In the genomic region with DNA sequence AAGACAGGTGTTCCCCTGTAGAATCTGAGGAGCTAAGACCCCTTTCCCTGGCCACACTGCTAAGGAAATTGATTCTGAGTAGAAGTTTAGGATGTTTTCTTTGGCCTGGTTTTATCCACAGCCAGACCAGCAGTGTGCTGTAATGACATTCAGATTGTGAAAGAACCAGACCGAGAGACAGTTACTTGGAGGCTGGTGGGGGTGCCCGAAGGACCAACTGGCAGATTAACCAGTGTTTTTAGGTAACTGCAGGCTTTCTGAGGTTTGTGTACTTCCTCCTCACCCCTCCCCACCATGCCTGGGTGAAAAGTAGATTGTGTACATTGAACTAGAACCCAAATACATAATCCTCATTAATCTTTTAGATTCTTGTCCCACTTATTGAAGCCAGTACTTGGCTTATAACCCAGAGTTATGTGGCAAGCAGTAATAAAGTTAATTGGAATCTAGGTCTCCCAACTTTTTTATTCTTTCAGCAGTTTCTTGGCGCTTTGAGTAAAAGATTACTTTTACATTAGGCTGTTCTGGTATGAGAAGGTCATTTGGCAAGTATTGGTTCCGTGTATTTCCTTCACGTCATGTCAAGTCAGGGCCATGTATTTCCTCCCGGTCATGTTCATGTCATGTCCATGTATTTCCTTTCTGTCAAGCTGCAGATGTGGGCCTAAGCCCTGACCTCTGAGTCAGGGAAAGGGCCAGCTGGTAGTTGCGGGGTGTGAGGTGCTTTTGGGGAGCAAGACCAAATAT, we compare ENCODE assay signal across 9 cellular contexts.
A peak's percentile ranks its signal among the peaks of the same experiment; 100 is the strongest.
DNase-seq lines count a peak whose midpoint lies in the region; ATAC-seq lines count a peak whose summit lies in the region.
"Had no signal": no experiment of that assay in that cellular context is flagged by ENCODE, and none has a peak within 500 bp of the region (broad histone marks: within the 10 kb centered on the region; RNA-seq: fewer than 3 reads in every experiment).

No MANE protein-coding gene starts in this region.

- H3K36me3 ChIP-seq in mucosa of rectum (ENCODE audit: control insufficient read depth in 2 of 2, insufficient read depth in 2 of 2, low read length in 2 of 2): no peaks in the 10 kb centered on the region

- POLR2A ChIA-PET in activated naive CD8-positive, alpha-beta T cell treated with anti-CD3 and anti-CD28 coated beads, Interleukin-2, amount 10 ng/mL, durations not matched to agents 7 days and 5 days (lab: Charles Lee): interaction anchor here (0.8 kb wide), 1 partner anchor 11 kb away, joined by 3 read pairs; no protein-coding TSS in a partner anchor

- peak overlapping the region; percentile 11 for H3K4me3 Mint-ChIP-seq in activated naive CD8-positive, alpha-beta T cell treated with anti-CD3 and anti-CD28 coated beads, Interleukin-2, amount 10 ng/mL, durations not matched to agents 7 days and 5 days
- no peak overlapping the region for H3K4me3 Mint-ChIP-seq in activated naive CD8-positive, alpha-beta T cell treated with anti-CD3 and anti-CD28 coated beads, Interleukin-2, amount 50 U/mL, for 24 hours
- peak overlapping the region; percentile 52 for H3K4me3 Mint-ChIP-seq in dendritic cell treated with granulocyte-macrophage colony-stimulating factor and Interleukin-4, amounts not matched to agents 40 ng/mL and 50 ng/mL, for 4 days

- H3K4me1 Mint-ChIP-seq in activated naive CD8-positive, alpha-beta T cell treated with anti-CD3 and anti-CD28 coated beads, Interleukin-2, amount 10 ng/mL, durations not matched to agents 7 days and 5 days: peaks cover 16% of the 10 kb centered on the region
- H3K4me1 Mint-ChIP-seq in activated naive CD8-positive, alpha-beta T cell treated with anti-CD3 and anti-CD28 coated beads, Interleukin-2, amount 50 U/mL, for 24 hours: peaks cover 3% of the 10 kb centered on the region
- peaks cover 32% of the 10 kb centered on the region for H3K4me1 Mint-ChIP-seq in dendritic cell treated with granulocyte-macrophage colony-stimulating factor and Interleukin-4, amounts not matched to agents 40 ng/mL and 50 ng/mL, for 4 days (ENCODE audit: low read depth)

- H3K36me3 Mint-ChIP-seq in activated naive CD8-positive, alpha-beta T cell treated with anti-CD3 and anti-CD28 coated beads, Interleukin-2, amount 10 ng/mL, durations not matched to agents 7 days and 5 days: no peaks in the 10 kb centered on the region
- H3K36me3 Mint-ChIP-seq in activated naive CD8-positive, alpha-beta T cell treated with anti-CD3 and anti-CD28 coated beads, Interleukin-2, amount 50 U/mL, for 24 hours (ENCODE audit: low read depth): peaks cover 1% of the 10 kb centered on the region
- H3K36me3 Mint-ChIP-seq in dendritic cell treated with granulocyte-macrophage colony-stimulating factor and Interleukin-4, amounts not matched to agents 40 ng/mL and 50 ng/mL, for 4 days (ENCODE audit: low read depth): peaks cover 12% of the 10 kb centered on the region

- no peaks in the 10 kb centered on the region for H3K9me3 Mint-ChIP-seq in activated naive CD8-positive, alpha-beta T cell treated with anti-CD3 and anti-CD28 coated beads, Interleukin-2, amount 10 ng/mL, durations not matched to agents 7 days and 5 days
- H3K9me3 Mint-ChIP-seq in activated naive CD8-positive, alpha-beta T cell treated with anti-CD3 and anti-CD28 coated beads, Interleukin-2, amount 50 U/mL, for 24 hours: no peaks in the 10 kb centered on the region
- no peaks in the 10 kb centered on the region for H3K9me3 Mint-ChIP-seq in dendritic cell treated with granulocyte-macrophage colony-stimulating factor and Interleukin-4, amounts not matched to agents 40 ng/mL and 50 ng/mL, for 4 days

- H3K9ac ChIP-seq in mucosa of rectum (ENCODE audit: low read depth in 1 of 2, low read length in 2 of 2): peak overlapping the region in 1 of 2 donors; percentile 36

- intact Hi-C loops in dendritic cell treated with granulocyte-macrophage colony-stimulating factor and Interleukin-4, amounts not matched to agents 40 ng/mL and 50 ng/mL, for 4 days (cut with micrococcal nuclease): loop anchor here (5.0 kb wide), 1 partner anchor 35 kb away; no protein-coding TSS in a partner anchor

- peak overlapping the region; percentile 75 to 93 for H3K27ac ChIP-seq in mucosa of rectum (ENCODE audit: low read depth in 2 of 2, low read length in 2 of 2)
- H3K27ac ChIP-seq: A549 had no signal

- H3K4me3 ChIP-seq in mucosa of rectum (ENCODE audit: low read length in 2 of 2): no peak overlapping the region
- H3K4me3 ChIP-seq: A549 had no signal

- DNase-seq in activated naive CD8-positive, alpha-beta T cell treated with anti-CD3 and anti-CD28 coated beads, Interleukin-2, amount 10 ng/mL, durations not matched to agents 7 days and 5 days: no peak
- no peak for DNase-seq in activated naive CD8-positive, alpha-beta T cell treated with anti-CD3 and anti-CD28 coated beads, Interleukin-2, amount 50 U/mL, for 24 hours
- no peak for DNase-seq in NCI-H1105 (lab: John Stamatoyannopoulos, UW)
- no peak for DNase-seq in NCI-H1694 (lab: John Stamatoyannopoulos, UW)

- no peak for ATAC-seq in activated naive CD8-positive, alpha-beta T cell treated with anti-CD3 and anti-CD28 coated beads, Interleukin-2, amount 10 ng/mL, durations not matched to agents 7 days and 5 days (ENCODE audit: low read depth)
- ATAC-seq in activated naive CD8-positive, alpha-beta T cell treated with anti-CD3 and anti-CD28 coated beads, Interleukin-2, amount 50 U/mL, for 24 hours: no peak
- ATAC-seq in GM21515 (IDR thresholded peaks at IDR 0.05; ENCODE audit: unreplicated experiment) (no peak), HG03025 (IDR thresholded peaks at IDR 0.05; ENCODE audit: low FRiP score, unreplicated experiment) (no peak)
- ATAC-seq: A549 had no signal

- H3K27ac Mint-ChIP-seq in activated naive CD8-positive, alpha-beta T cell treated with anti-CD3 and anti-CD28 coated beads, Interleukin-2, amount 10 ng/mL, durations not matched to agents 7 days and 5 days: no peak overlapping the region
- H3K27ac Mint-ChIP-seq in activated naive CD8-positive, alpha-beta T cell treated with anti-CD3 and anti-CD28 coated beads, Interleukin-2, amount 50 U/mL, for 24 hours: no peak overlapping the region
- no peak overlapping the region for H3K27ac Mint-ChIP-seq in dendritic cell treated with granulocyte-macrophage colony-stimulating factor and Interleukin-4, amounts not matched to agents 40 ng/mL and 50 ng/mL, for 4 days

- H3K27me3 Mint-ChIP-seq in activated naive CD8-positive, alpha-beta T cell treated with anti-CD3 and anti-CD28 coated beads, Interleukin-2, amount 10 ng/mL, durations not matched to agents 7 days and 5 days: no peaks in the 10 kb centered on the region
- H3K27me3 Mint-ChIP-seq in activated naive CD8-positive, alpha-beta T cell treated with anti-CD3 and anti-CD28 coated beads, Interleukin-2, amount 50 U/mL, for 24 hours: no peaks in the 10 kb centered on the region
- H3K27me3 Mint-ChIP-seq in dendritic cell treated with granulocyte-macrophage colony-stimulating factor and Interleukin-4, amounts not matched to agents 40 ng/mL and 50 ng/mL, for 4 days: no peaks in the 10 kb centered on the region

- H3K9me3 ChIP-seq in mucosa of rectum (ENCODE audit: control insufficient read depth in 2 of 2, low read length in 2 of 2): no peaks in the 10 kb centered on the region
- H3K9me3 ChIP-seq: A549 had no signal

- peaks cover 40 to 75% of the 10 kb centered on the region in 2 donors for H3K4me1 ChIP-seq in mucosa of rectum (ENCODE audit: control insufficient read depth in 2 of 2, insufficient read depth in 2 of 2, low read length in 2 of 2)
- H3K4me1 ChIP-seq: A549 had no signal

- no peaks in the 10 kb centered on the region for H3K27me3 ChIP-seq in mucosa of rectum (ENCODE audit: control insufficient read depth in 2 of 2, insufficient read depth in 2 of 2, low read length in 2 of 2)
